ENCODE assay signal across 24 cellular contexts in genomic region chr19:49837425-49837824, GRCh38.
"Had no signal": no experiment of that assay in that cellular context is flagged by ENCODE, and none has a peak within 500 bp of the region (broad histone marks: within the 10 kb centered on the region; RNA-seq: fewer than 3 reads in every experiment).

No MANE protein-coding gene starts in this region.

- DNase-seq: activated CD4-positive, alpha-beta memory T cell treated with anti-CD3 and anti-CD28 coated beads, Interleukin-2, amount 10 ng/mL, durations not matched to agents 7 days and 5 days; activated CD4-positive, alpha-beta T cell treated with anti-CD3 and anti-CD28 coated beads, Interleukin-2, amount 10 ng/mL, durations not matched to agents 7 days and 5 days; activated CD4-positive, CD25-positive, alpha-beta regulatory T cell treated with anti-CD3 and anti-CD28 coated beads, Interleukin-2, amount 50 U/mL, for 72 hours; activated CD8-positive, alpha-beta memory T cell treated with anti-CD3 and anti-CD28 coated beads, Interleukin-2, amount 50 U/mL, for 48 hours; activated naive CD4-positive, alpha-beta T cell; activated T-cell treated with anti-CD3 and anti-CD28 coated beads, Interleukin-2, amount 50 U/mL, for 48 hours; aorta; body of pancreas; cerebellar nuclear complex; heart right ventricle; naive thymus-derived CD8-positive, alpha-beta T cell; right lobe of liver; stimulated activated CD4-positive, alpha-beta T cell treated with anti-CD3 and anti-CD28 coated beads, Interleukin-12 subunit alpha, Interleukin-12 subunit beta, amount 100 ng/mL, for 4 hours; stimulated activated CD4-positive, alpha-beta T cell treated with anti-CD3 and anti-CD28 coated beads, Interleukin-4, amount 100 ng/mL, for 1 hour; stomach; T-cell; T-helper 9 cell; thyroid gland had no signal

- H3K4me1 Mint-ChIP-seq: T-cell had no signal

- H3K27ac Mint-ChIP-seq: activated CD4-positive, alpha-beta memory T cell treated with anti-CD3 and anti-CD28 coated beads, Interleukin-2, amount 10 ng/mL, durations not matched to agents 7 days and 5 days; T-cell had no signal

- H3K4me3 Mint-ChIP-seq: activated CD4-positive, alpha-beta memory T cell treated with anti-CD3 and anti-CD28 coated beads, Interleukin-2, amount 10 ng/mL, durations not matched to agents 7 days and 5 days; activated CD4-positive, alpha-beta T cell treated with anti-CD3 and anti-CD28 coated beads, Interleukin-2, amount 10 ng/mL, durations not matched to agents 7 days and 5 days; naive thymus-derived CD8-positive, alpha-beta T cell; T-cell had no signal

- H3K27me3 ChIP-seq: adrenal gland, body of pancreas, cardiac muscle cell, heart right ventricle, right lobe of liver, stomach, thyroid gland had no signal

- H3K9me3 Mint-ChIP-seq: activated CD4-positive, alpha-beta memory T cell treated with anti-CD3 and anti-CD28 coated beads, Interleukin-2, amount 10 ng/mL, durations not matched to agents 7 days and 5 days; activated CD4-positive, alpha-beta T cell treated with anti-CD3 and anti-CD28 coated beads, Interleukin-2, amount 10 ng/mL, durations not matched to agents 7 days and 5 days; activated naive CD4-positive, alpha-beta T cell treated with anti-CD3 and anti-CD28 coated beads, Interleukin-2, amount 50 U/mL, for 72 hours; naive thymus-derived CD8-positive, alpha-beta T cell; T-cell had no signal

- H3K4me3 ChIP-seq: adrenal gland, body of pancreas, cardiac muscle cell, coronary artery, heart right ventricle, right lobe of liver, stomach, thyroid gland had no signal

- H3K4me1 ChIP-seq: adrenal gland, body of pancreas, right lobe of liver, thyroid gland had no signal

- ATAC-seq: activated naive CD4-positive, alpha-beta T cell treated with anti-CD3 and anti-CD28 coated beads, Interleukin-2, amount 50 U/mL, for 72 hours; body of pancreas; esophagus mucosa; naive thymus-derived CD8-positive, alpha-beta T cell; right lobe of liver; T-cell had no signal

- H3K9me3 ChIP-seq: adrenal gland, body of pancreas, heart right ventricle, right lobe of liver, stomach, thyroid gland had no signal

- H3K27me3 Mint-ChIP-seq: activated CD4-positive, alpha-beta memory T cell treated with anti-CD3 and anti-CD28 coated beads, Interleukin-2, amount 10 ng/mL, durations not matched to agents 7 days and 5 days; activated CD4-positive, alpha-beta T cell treated with anti-CD3 and anti-CD28 coated beads, Interleukin-2, amount 10 ng/mL, durations not matched to agents 7 days and 5 days; naive thymus-derived CD8-positive, alpha-beta T cell; T-cell had no signal

- H3K27ac ChIP-seq: adrenal gland, body of pancreas, coronary artery, heart right ventricle, right lobe of liver, stomach, thyroid gland, VCaP had no signal
